Comparison of ENCODE assay signal across 8 cellular contexts in the genomic region with DNA sequence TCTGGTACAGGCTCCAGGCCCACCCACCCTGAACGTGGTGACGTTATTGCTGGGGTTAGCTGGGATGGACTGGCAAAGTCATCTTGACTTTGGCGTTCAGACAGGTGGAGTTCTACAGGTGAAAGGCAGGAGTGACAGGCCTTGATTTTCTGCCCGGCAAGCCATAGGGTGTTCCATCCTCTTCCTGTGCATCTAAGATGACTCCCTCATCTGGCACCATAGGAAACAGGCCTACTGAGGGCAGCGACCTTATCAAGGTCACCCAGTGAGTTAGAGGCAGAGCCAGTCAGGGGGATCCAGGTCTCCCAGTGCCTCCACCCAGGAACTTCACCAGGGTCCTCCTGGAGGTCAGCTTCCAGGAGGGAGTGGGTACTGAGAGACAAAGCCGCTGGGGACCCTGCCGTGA. TPM values are rescaled to one million over a fixed set of nuclear protein-coding genes. Genes with fewer than 3 reads are reported as not detected.
DNase-seq lines count a peak whose midpoint lies in the region; ATAC-seq, FAIRE-seq and TF ChIP-seq lines count a peak whose summit lies in the region.

No MANE protein-coding gene starts in this region.

- intact Hi-C loops in activated CD4-positive, alpha-beta T cell treated with anti-CD3 and anti-CD28 coated beads for 36 hours (cut with DNase I, micrococcal nuclease) = loop anchor here (1.0 to 10.0 kb wide), 16 partner anchors 8 to 1515 kb away; partner anchors contain the start of genes CCAR1 (in 1 of the 2), DDX21 (in 1 of the 2), FAM241B (in 1 of the 2) and KIFBP (in 1 of the 2)
- intact Hi-C loops in adrenal gland (cut with DNase I) = no loop called here
- intact Hi-C loops in left lung (cut with DNase I) = no loop called here

- no peak for TF ChIP-seq CTCF in adrenal gland (IDR thresholded peaks at IDR 0.05)
- no peak for TF ChIP-seq CTCF in left lung (IDR thresholded peaks at IDR 0.05)

- peak overlapping the region; percentile 66 to 94 (median 79) for H3K27ac ChIP-seq in adrenal gland
- peak overlapping the region; percentile 91 to 93 for H3K27ac ChIP-seq in left lung
- H3K27ac ChIP-seq in thymus (ENCODE audit: low read depth) = no peak overlapping the region

- POLR2A ChIA-PET in activated CD4-positive, alpha-beta T cell treated with anti-CD3 and anti-CD28 coated beads for 36 hours (lab: Charles Lee) = interaction anchor here (1.0 kb wide), 1 partner anchor 8 kb away, joined by 5 read pairs; no protein-coding TSS in a partner anchor

- H3K36me3 Mint-ChIP-seq in activated CD4-positive, alpha-beta T cell treated with anti-CD3 and anti-CD28 coated beads for 36 hours (ENCODE audit: low read depth) = peaks cover 32% of the 10 kb centered on the region

- H3K4me1 Mint-ChIP-seq in activated CD4-positive, alpha-beta T cell treated with anti-CD3 and anti-CD28 coated beads for 36 hours = peaks cover 68% of the 10 kb centered on the region

- peak; percentile 26 for DNase-seq in activated CD4-positive, alpha-beta T cell treated with anti-CD3 and anti-CD28 coated beads for 36 hours
- DNase-seq in activated CD4-positive, alpha-beta T cell treated with anti-CD3 and anti-CD28 coated beads for 4 hours = no peak
- DNase-seq in adrenal gland (no peak), left lung (no peak), OCI-M1 (lab: John Stamatoyannopoulos, UW) (no peak), GM19239 (ENCODE audit: insufficient read length, low spot score) (no peak)

- H3K27me3 Mint-ChIP-seq in activated CD4-positive, alpha-beta T cell treated with anti-CD3 and anti-CD28 coated beads for 36 hours = no peaks in the 10 kb centered on the region

- H3K4me3 ChIP-seq in adrenal gland (peak overlapping the region in 1 of 4 donors; percentile 82), left lung (peak overlapping the region; percentile 89 to 95), thymus (ENCODE audit: low read length) (peak overlapping the region; percentile 96)

- CTCF ChIA-PET in activated CD4-positive, alpha-beta T cell treated with anti-CD3 and anti-CD28 coated beads for 36 hours (lab: Charles Lee) = interaction anchor here (0.5 to 1.9 kb wide), 10 partner anchors 7 to 226 kb away, joined by 3 to 9 read pairs (median 4); no protein-coding TSS in a partner anchor

- FAIRE-seq in GM19239 (lab: Jason Lieb, UNC) = no peak

- H3K9me3 Mint-ChIP-seq in activated CD4-positive, alpha-beta T cell treated with anti-CD3 and anti-CD28 coated beads for 36 hours (ENCODE audit: low read depth) = no peaks in the 10 kb centered on the region

- TF ChIP-seq POLR2A in adrenal gland (IDR thresholded peaks at IDR 0.05) = no peak

- ATAC-seq in activated CD4-positive, alpha-beta T cell treated with anti-CD3 and anti-CD28 coated beads for 36 hours = no peak
- ATAC-seq in left lung = no peak
- no peak for ATAC-seq in GM18502 (IDR thresholded peaks at IDR 0.05; ENCODE audit: poor library complexity, unreplicated experiment)

- H3K9me3 ChIP-seq in adrenal gland (replicated peaks in 1 of 3) (no peaks in the 10 kb centered on the region), left lung (no peaks in the 10 kb centered on the region), thymus (ENCODE audit: control insufficient read depth) (no peaks in the 10 kb centered on the region)

- WGBS in adrenal gland, 4 donors = 62 to 71% (median 66%) methylated on average over 7 of the region's 7 CpGs
- 91% methylated on average over 7 of the region's 7 CpGs for whole genome bisulfite sequencing in thymus

- no peaks in the 10 kb centered on the region for H3K36me3 ChIP-seq in adrenal gland (replicated peaks in 1 of 2)
- H3K36me3 ChIP-seq in left lung = no peaks in the 10 kb centered on the region
- peaks cover 4% of the 10 kb centered on the region for H3K36me3 ChIP-seq in thymus (ENCODE audit: control insufficient read depth, insufficient read depth)

- H3K4me3 Mint-ChIP-seq in activated CD4-positive, alpha-beta T cell treated with anti-CD3 and anti-CD28 coated beads for 36 hours = peak overlapping the region; percentile 86

- H3K27ac Mint-ChIP-seq in activated CD4-positive, alpha-beta T cell treated with anti-CD3 and anti-CD28 coated beads for 36 hours = peak overlapping the region; percentile 92

- H3K27me3 ChIP-seq in adrenal gland = no peaks in the 10 kb centered on the region
- H3K27me3 ChIP-seq in left lung = no peaks in the 10 kb centered on the region
- H3K27me3 ChIP-seq in thymus (ENCODE audit: control insufficient read depth, insufficient read depth) = no peaks in the 10 kb centered on the region

- H3K4me1 ChIP-seq in adrenal gland (replicated peaks in 1 of 2) (peaks cover 8 to 46% of the 10 kb centered on the region in 2 donors), left lung (peaks cover 23 to 67% of the 10 kb centered on the region in 2 donors), thymus (ENCODE audit: control insufficient read depth, insufficient read depth, low read length) (peaks cover 26% of the 10 kb centered on the region)

RNA-seq across cellular contexts. Expression of gene HK1, which starts 41.6 kb away (rescaled TPM):
- total RNA-seq in activated CD4-positive, alpha-beta T cell treated with anti-CD3 and anti-CD28 coated beads for 36 hours = 100 to 1,000 TPM; 258 to 261 TPM
- total RNA-seq in adrenal gland (10 to 100 TPM; 29.3 to 79.3 (median 52.7) TPM), left lung (100 to 1,000 TPM in 1 of 2 donors, 10 to 100 TPM in 1; 88.8 to 126 TPM)
- polyA plus RNA-seq in adrenal gland (10 to 100 TPM; 18.4 to 37.5 (median 19.5) TPM), thymus (33.7 TPM)

Comparison
In these comparisons a context has a peak if more than half of its experiments do, and no peak if none do; other contexts are left out.
1. intact Hi-C loops: an anchor here in activated CD4-positive, alpha-beta T cell treated with anti-CD3 and anti-CD28 coated beads for 36 hours (1.0 to 10.0 kb wide); none called in adrenal gland and left lung.